18 cellular contexts compared by ENCODE assay signal in the genomic region with DNA sequence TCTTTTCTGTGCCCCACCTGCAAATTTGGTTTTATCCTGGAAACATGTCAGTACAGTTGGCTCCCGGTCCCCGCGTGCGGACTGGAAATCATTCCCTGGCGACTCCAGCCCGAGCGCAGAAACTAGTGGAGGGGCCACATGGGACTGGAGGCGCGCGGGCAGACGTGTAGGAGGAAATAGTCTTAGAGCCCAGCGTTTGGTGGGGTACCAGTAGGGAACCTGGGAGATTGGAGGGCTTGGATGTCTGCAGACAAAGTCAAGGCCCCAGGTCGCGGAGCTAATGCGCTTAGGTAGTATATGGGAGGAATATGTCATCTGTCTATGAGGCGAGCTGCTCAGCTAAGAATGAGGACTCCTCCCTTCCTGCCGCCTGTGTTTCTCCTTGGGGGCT. TPM values are rescaled to one million over a fixed set of nuclear protein-coding genes. Genes with fewer than 3 reads are reported as not detected.
A peak's percentile ranks its signal among the peaks of the same experiment; 100 is the strongest.
DNase-seq lines count a peak whose midpoint lies in the region; FAIRE-seq and TF ChIP-seq lines count a peak whose summit lies in the region.
"Had no signal": no experiment of that assay in that cellular context is flagged by ENCODE, and none has a peak within 500 bp of the region (broad histone marks: within the 10 kb centered on the region; RNA-seq: fewer than 3 reads in every experiment).

No MANE protein-coding gene starts in this region.

- H2AFZ ChIP-seq in H1 (ENCODE audit: low read length) = no peak overlapping the region

- H2BK15ac ChIP-seq in H1 (ENCODE audit: low read length) = no peak overlapping the region

- H2AK5ac ChIP-seq in H1 (ENCODE audit: low read depth, low read length) = no peak overlapping the region

- H3K18ac ChIP-seq in H1 (ENCODE audit: extremely low read depth, low read length) = no peak overlapping the region

- H3K79me1 ChIP-seq in H1 (ENCODE audit: low read depth, low read length) = peaks cover 19% of the 10 kb centered on the region

- no peak overlapping the region for H3K14ac ChIP-seq in H1 (ENCODE audit: insufficient read length)

- no peak overlapping the region for H3K27ac ChIP-seq in H1 (ENCODE audit: low read depth, low read length)
- peak overlapping the region; percentile 83 to 86 for H3K27ac ChIP-seq in tibial artery
- H3K27ac ChIP-seq: 22Rv1 had no signal

- H2BK12ac ChIP-seq in H1 (ENCODE audit: low read depth, low read length) = no peak overlapping the region

- TF ChIP-seq CTCF in H1 (IDR thresholded peaks at IDR 0.05; ENCODE audit: control extremely low read depth in 1 of 3, insufficient read depth in 1 of 3, low read depth in 1 of 3, low read length in 3 of 3) = no peak
- TF ChIP-seq CTCF in mesothelial cell of epicardium (IDR thresholded peaks at IDR 0.05; ENCODE audit: unreplicated experiment) = no peak
- no peak for TF ChIP-seq CTCF in tibial artery (IDR thresholded peaks at IDR 0.05)

- DNase-seq in DMS 273 (lab: John Stamatoyannopoulos, UW; ENCODE audit: unreplicated experiment) (peak; percentile 64), DMS 273 treated with DMSO at 0.1 percent for 48 hours (lab: John Stamatoyannopoulos, UW) (no peak), H1 (ENCODE audit: low read depth in 1 of 2, low spot score in 2 of 2) (no peak), mesothelial cell of epicardium (ENCODE audit: low spot score in 2 of 2, unreplicated experiment in 2 of 2) (no peak), tibial artery (no peak), GM19238 (ENCODE audit: insufficient read length, low spot score) (no peak), NCI-H1105 treated with DMSO at 0.1 percent for 48 hours (lab: John Stamatoyannopoulos, UW) (no peak)
- no peak for DNase-seq in activated effector memory CD4-positive, alpha-beta T cell treated with Interleukin-2 at 50 U/mL for 16 hours
- DNase-seq: activated T-cell treated with anti-CD3 and anti-CD28 coated beads, Interleukin-2, amount 50 U/mL, for 4 hours; CD4-positive, alpha-beta memory T cell; mucosa of descending colon; NCI-H446; stimulated activated naive CD8-positive, alpha-beta T cell treated with anti-CD3 and anti-CD28 coated beads, Interleukin-15, Interleukin-2, amounts not matched to agents 100 U/mL and 50 U/mL, for 24 hours had no signal

- H3K27me3 Mint-ChIP-seq in mesothelial cell of epicardium (ENCODE audit: low read depth) = peaks cover 85% of the 10 kb centered on the region

- no peak for TF ChIP-seq EP300 in H1 (IDR thresholded peaks at IDR 0.05; ENCODE audit: borderline replicate concordance in 1 of 2, low read depth in 2 of 2, low read length in 2 of 2)

- no peak overlapping the region for H4K5ac ChIP-seq in H1 (ENCODE audit: insufficient read length, low read depth, low read length)

- H3K27me3 ChIP-seq in H1 (replicated peaks in 1 of 4; ENCODE audit: control insufficient read depth in 3 of 4, extremely low read depth in 1 of 4, insufficient read depth in 3 of 4, low read length in 3 of 4) (no peaks in the 10 kb centered on the region), tibial artery (no peaks in the 10 kb centered on the region)

- H3K56ac ChIP-seq in H1 (replicated peaks; ENCODE audit: insufficient read length, low read depth, low read length) = no peak overlapping the region

- peaks cover 34 to 65% of the 10 kb centered on the region in 2 experiments for H3K79me2 ChIP-seq in H1 (ENCODE audit: control insufficient read depth in 1 of 2, insufficient read depth in 2 of 2, low read length in 2 of 2)

- no peak overlapping the region for H3K23ac ChIP-seq in H1 (ENCODE audit: insufficient read length)

- intact Hi-C loops in tibial artery (cut with DNase I; ENCODE audit: low total_unique reads) = loop anchor here (5.0 to 10.0 kb wide), 2 partner anchors 82 to 599 kb away; no protein-coding TSS in a partner anchor

- H3K4me1 Mint-ChIP-seq in mesothelial cell of epicardium = peaks cover 14% of the 10 kb centered on the region

- H3K4me3 ChIP-seq in H1 (ENCODE audit: extremely low read depth in 1 of 4, insufficient read depth in 2 of 4, low read depth in 3 of 4, low read length in 4 of 4) (peak overlapping the region; percentile 70 to 86 (median 80)), tibial artery (peak overlapping the region; percentile 69 to 84)
- H3K4me3 ChIP-seq: mucosa of descending colon had no signal

- H3K9ac ChIP-seq in H1 (replicated peaks in 1 of 4; ENCODE audit: extremely low read depth in 1 of 4, low read depth in 3 of 4, low read length in 3 of 4) = peak overlapping the region in 3 of 4 experiments; percentile 34 to 74 (median 70); a peak in 5 of 7 replicates

- H3K9me3 ChIP-seq in H1 (ENCODE audit: insufficient read depth in 2 of 2, low read depth in 1 of 2, low read length in 1 of 2) (no peaks in the 10 kb centered on the region), tibial artery (no peaks in the 10 kb centered on the region)
- H3K9me3 ChIP-seq: mucosa of descending colon had no signal

- H4K20me1 ChIP-seq in H1 (replicated peaks in 1 of 2; ENCODE audit: control insufficient read depth in 1 of 2, insufficient read depth in 2 of 2, low read length in 2 of 2) = peaks cover 16 to 18% of the 10 kb centered on the region in 2 experiments

- peaks cover 0 to 3% (median 0%) of the 10 kb centered on the region in 4 experiments; a peak in 1 of 8 replicates for H3K36me3 ChIP-seq in H1 (ENCODE audit: control insufficient read depth in 2 of 4, insufficient read depth in 4 of 4, low read length in 3 of 4)
- H3K36me3 ChIP-seq in tibial artery = no peaks in the 10 kb centered on the region

- no peak overlapping the region for H4K8ac ChIP-seq in H1 (ENCODE audit: extremely low read depth, insufficient read depth, low read length)

- H3K27ac Mint-ChIP-seq in mesothelial cell of epicardium = no peak overlapping the region
- H3K27ac Mint-ChIP-seq: CD4-positive, alpha-beta memory T cell; T-helper 1 cell treated with Interleukin-12 subunit alpha and Interleukin-12 subunit beta and Interleukin-4 antibody, amounts not matched to agents 30 μg/mL and 1 μg/mL, for 36 hours had no signal

- H2BK20ac ChIP-seq in H1 (ENCODE audit: low read length) = no peak overlapping the region

- TF ChIP-seq POLR2A in H1 (IDR thresholded peaks at IDR 0.05; ENCODE audit: control extremely low read depth in 1 of 2, low read depth in 2 of 2, low read length in 2 of 2) = no peak

- no peak overlapping the region for H2BK5ac ChIP-seq in H1 (ENCODE audit: low read depth, low read length)

- H3K4me1 ChIP-seq in H1 (replicated peaks in 1 of 4; ENCODE audit: control insufficient read depth in 3 of 4, insufficient read depth in 4 of 4, low read length in 3 of 4) (peaks cover 6 to 18% (median 11%) of the 10 kb centered on the region in 4 experiments; a peak in 6 of 7 replicates), tibial artery (peaks cover 0 to 53% (median 27%) of the 10 kb centered on the region in 4 donors)

- H3K23me2 ChIP-seq in H1 (ENCODE audit: low read depth, low read length) = peaks cover 17% of the 10 kb centered on the region

- H3K4me3 Mint-ChIP-seq in mesothelial cell of epicardium = peak overlapping the region; percentile 61
- H3K4me3 Mint-ChIP-seq: activated T-cell treated with anti-CD3 and anti-CD28 coated beads, Interleukin-2, amount 50 U/mL, for 4 hours; CD4-positive, alpha-beta memory T cell; T-helper 1 cell treated with Interleukin-12 subunit alpha and Interleukin-12 subunit beta and Interleukin-4 antibody, amounts not matched to agents 30 μg/mL and 1 μg/mL, for 36 hours had no signal

- peak overlapping the region; percentile 86 to 90 for H3K4me2 ChIP-seq in H1 (ENCODE audit: insufficient read depth in 1 of 2, low read depth in 2 of 2, low read length in 2 of 2)

- no peak overlapping the region for H3K4ac ChIP-seq in H1 (replicated peaks; ENCODE audit: insufficient read length, low read depth, low read length)

- no peak overlapping the region for H2BK120ac ChIP-seq in H1 (replicated peaks; ENCODE audit: low read depth, low read length)

- no peaks in the 10 kb centered on the region for H3K36me3 Mint-ChIP-seq in mesothelial cell of epicardium
- H3K36me3 Mint-ChIP-seq: CD4-positive, alpha-beta memory T cell had no signal

- WGBS in H1 (ENCODE audit: extremely low coverage in 1 of 2, insufficient coverage in 1 of 2, insufficient read length in 1 of 2, insufficient replicate concordance in 2 of 2, low coverage in 1 of 2, low lambda C conversion rate in 2 of 2, missing lambda C conversion rate in 1 of 2), 2 experiments = 7% methylated on average over 17 of the region's 17 CpGs; no CpG with 5 or more reads in 1 of the 2 experiments

- no peak for TF ChIP-seq RAD21 in H1 (IDR thresholded peaks at IDR 0.05 in 1 of 2, conservative IDR thresholded peaks at IDR 0.05 in 1 of 2; ENCODE audit: low read depth in 2 of 2, low read length in 2 of 2)

- no peaks in the 10 kb centered on the region for H3K9me3 Mint-ChIP-seq in mesothelial cell of epicardium

- no peak overlapping the region for H4K91ac ChIP-seq in H1 (replicated peaks; ENCODE audit: insufficient read length, low read length)

- CTCF ChIA-PET in H1 (lab: Charles Lee; ENCODE audit: partially characterized antibody) = interaction anchor here (0.9 to 1.4 kb wide), 4 partner anchors 13 to 276 kb away, joined by 3 to 4 read pairs (median 3); no protein-coding TSS in a partner anchor

- POLR2A ChIA-PET in H1 (lab: Charles Lee; ENCODE audit: partially characterized antibody) = interaction anchor here (0.9 to 1.8 kb wide), 5 partner anchors 10 to 239 kb away, joined by 3 to 5 read pairs (median 3); no protein-coding TSS in a partner anchor

- FAIRE-seq in H1 (lab: Jason Lieb, UNC) = no peak
- FAIRE-seq: endothelial cell of umbilical vein, GM18507 had no signal

TF ChIP-seq in H1, 55 proteins besides CTCF, POLR2A, EP300 and RAD21:
- TF ChIP-seq RXRA (IDR thresholded peaks at IDR 0.05; ENCODE audit: insufficient read depth, low read depth, low read length) = no peak
- no peak for TF ChIP-seq BACH1 (IDR thresholded peaks at IDR 0.05; ENCODE audit: low read length)
- TF ChIP-seq GABPA (IDR thresholded peaks at IDR 0.05; ENCODE audit: borderline replicate concordance, insufficient read depth, low read length) = no peak
- TF ChIP-seq RBBP5 (IDR thresholded peaks at IDR 0.05; ENCODE audit: borderline replicate concordance, low read depth, low read length) = no peak; the same call in 1 of the 2 replicates
- no peak for TF ChIP-seq KDM5A (IDR thresholded peaks at IDR 0.05; ENCODE audit: low read length)

RNA-seq across cellular contexts. Expression of gene GALNT17, which starts 1.3 kb away (rescaled TPM):
- 44.7 and 47.0 TPM in 2 replicates for total RNA-seq in H1 (2021; fragmentation: NEBNext Ultra II Directional; extraction: Animal tissue kit (Norgen Biotek cat#: 25700))
- polyA plus RNA-seq in H1 (2011; rRNA removed) = 37.7 and 46.6 TPM in 2 replicates
- polyA plus RNA-seq in H1 (2011; cell fraction: cytosol; rRNA removed) = 38.1 TPM
- 45.1 TPM for polyA plus RNA-seq in H1 (2011; cell fraction: nucleus; rRNA removed)
- 35.1 to 47.8 TPM (median 43.3 TPM) in 4 replicates for polyA plus RNA-seq in H1 (2012, experiment 1 of 2)
- 39.0 TPM for polyA plus RNA-seq in H1 (2012, experiment 2 of 2)
- 32.0 TPM for polyA plus RNA-seq in H1 (2013, experiment 1 of 2)
- polyA plus RNA-seq in H1 (2013, experiment 2 of 2) = 36.0 TPM
- 54.1 and 71.6 TPM in 2 replicates for polyA minus RNA-seq in H1 (2011; rRNA and poly(A)+ RNA removed)
- 36.3 TPM for polyA minus RNA-seq in H1 (2011; cell fraction: cytosol; rRNA and poly(A)+ RNA removed)
- polyA minus RNA-seq in H1 (2011; cell fraction: nucleus; rRNA and poly(A)+ RNA removed) = 63.1 TPM
- 2.7 to 3.2 TPM (median 2.9 TPM) in 3 replicates for total RNA-seq in mesothelial cell of epicardium
- total RNA-seq: CD4-positive, alpha-beta memory T cell; endothelial cell of umbilical vein; M059J had no signal
- polyA plus RNA-seq: CD4-positive, alpha-beta memory T cell; endothelial cell of umbilical vein had no signal

Comparison
In these comparisons a context has a peak if more than half of its experiments do, and no peak if none do; other contexts are left out.
1. RNA of gene GALNT17, which starts 1.3 kb away (total RNA-seq): 44.7 to 47.0 TPM in H1; 2.7 to 3.2 TPM in mesothelial cell of epicardium; every median in the first group is over 10 times any median in the second.